In the genomic region with DNA sequence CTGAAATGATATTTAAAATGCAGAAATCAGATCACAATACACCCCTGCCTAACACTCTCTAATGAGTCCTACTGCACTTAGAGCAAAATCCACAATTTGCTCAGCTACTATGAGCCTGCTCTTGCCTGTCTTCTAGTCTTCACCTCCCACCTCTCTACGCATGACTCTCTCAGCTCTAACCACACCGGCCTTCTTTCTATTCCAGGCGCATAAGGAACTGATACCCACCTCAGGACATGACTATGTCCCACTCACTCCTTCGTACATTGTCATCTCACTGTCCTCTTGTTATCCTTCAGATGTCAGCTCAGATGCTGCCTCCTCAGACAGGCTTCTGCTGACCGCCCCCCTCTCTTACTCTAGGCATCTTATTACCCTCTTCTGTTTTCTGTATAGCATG, we compare ENCODE assay signal across 16 cellular contexts.
DNase-seq lines count a peak whose midpoint lies in the region; ATAC-seq and TF ChIP-seq lines count a peak whose summit lies in the region.
"Had no signal": no experiment of that assay in that cellular context is flagged by ENCODE, and none has a peak within 500 bp of the region (broad histone marks: within the 10 kb centered on the region; RNA-seq: fewer than 3 reads in every experiment).

No MANE protein-coding gene starts in this region.

- TF ChIP-seq CTCF in heart right ventricle (IDR thresholded peaks at IDR 0.05): no peak

- peak; percentile 20 for DNase-seq in RPMI8226
- no peak for DNase-seq in heart right ventricle
- DNase-seq in activated CD8-positive, alpha-beta memory T cell treated with anti-CD3 and anti-CD28 coated beads, Interleukin-2, amount 50 U/mL, for 48 hours: no peak
- DNase-seq in NCI-H1092 (lab: John Stamatoyannopoulos, UW): no peak
- DNase-seq in NCI-H526 (lab: John Stamatoyannopoulos, UW): no peak
- DNase-seq: activated naive CD8-positive, alpha-beta T cell treated with anti-CD3 and anti-CD28 coated beads, Interleukin-2, amount 50 U/mL, for 24 hours; C1 segment of cervical spinal cord; cortex of kidney; immature natural killer cell; mucosa of descending colon; stimulated activated CD4-positive, alpha-beta T cell treated with anti-CD3 and anti-CD28 coated beads, Interleukin-1b, Interleukin-23, amount 100 ng/mL, for 48 hours; T-helper 17 cell had no signal

- intact Hi-C loops in heart right ventricle (cut with DNase I): no loop called here

- H3K9me3 ChIP-seq in heart right ventricle: no peaks in the 10 kb centered on the region
- H3K9me3 ChIP-seq: mucosa of descending colon had no signal

- peak; percentile 96 for ATAC-seq in GM18519 (IDR thresholded peaks at IDR 0.05; ENCODE audit: low FRiP score, unreplicated experiment)
- peak; percentile 93 for ATAC-seq in GM21367 (IDR thresholded peaks at IDR 0.05; ENCODE audit: unreplicated experiment)
- peak; percentile 87 for ATAC-seq in HG02970 (IDR thresholded peaks at IDR 0.05; ENCODE audit: low FRiP score, unreplicated experiment)
- no peak for ATAC-seq in heart right ventricle
- ATAC-seq: activated naive CD8-positive, alpha-beta T cell treated with anti-CD3 and anti-CD28 coated beads, Interleukin-2, amount 50 U/mL, for 24 hours; K562; mucosa of descending colon; T-helper 17 cell had no signal

- H3K36me3 ChIP-seq in heart right ventricle: no peaks in the 10 kb centered on the region

- no peak overlapping the region for H3K4me3 ChIP-seq in heart right ventricle
- H3K4me3 ChIP-seq: K562, mucosa of descending colon had no signal

- 89 to 92% methylated on average over 5 of the region's 5 CpGs for WGBS in heart right ventricle, 2 donors

- no peaks in the 10 kb centered on the region for H3K4me1 ChIP-seq in heart right ventricle

- H3K27ac ChIP-seq in heart right ventricle: no peak overlapping the region

- H3K27me3 ChIP-seq in heart right ventricle: no peaks in the 10 kb centered on the region

Comparison
In these comparisons a context has a peak if more than half of its experiments do, and no peak if none do; other contexts are left out.
1. ATAC-seq: peak in GM18519 (single experiment), GM21367 (single experiment) and HG02970 (single experiment); none in heart right ventricle (0 of 8).